ENCODE assay signal across 8 cellular contexts in genomic region chr3:50324351-50325144, GRCh38. TPM values are rescaled to one million over a fixed set of nuclear protein-coding genes. Genes with fewer than 3 reads are reported as not detected.
DNase-seq lines count a peak whose midpoint lies in the region; ATAC-seq, FAIRE-seq and TF ChIP-seq lines count a peak whose summit lies in the region.

No MANE protein-coding gene starts in this region.

- FAIRE-seq in HTR-8/SVneo (lab: Jason Lieb, UNC): peak; percentile 86

- H3K36me3 Mint-ChIP-seq in CD4-positive, alpha-beta memory T cell: peaks cover 0 to 25% of the 10 kb centered on the region in 2 donors
- no peaks in the 10 kb centered on the region for H3K36me3 Mint-ChIP-seq in activated naive CD4-positive, alpha-beta T cell treated with anti-CD3 and anti-CD28 coated beads, Interleukin-2, amount 50 U/mL, for 72 hours

- H3K9me3 ChIP-seq in CD4-positive, alpha-beta memory T cell (ENCODE audit: control insufficient read depth in 1 of 2, low read length in 2 of 2): no peaks in the 10 kb centered on the region
- no peaks in the 10 kb centered on the region for H3K9me3 ChIP-seq in SJSA1 (replicated peaks)

- H3K27ac ChIP-seq in CD4-positive, alpha-beta memory T cell (ENCODE audit: low read depth, low read length): no peak overlapping the region
- no peak overlapping the region for H3K27ac ChIP-seq in SJSA1

- peak in 1 of 2 donors; percentile 34 for ATAC-seq in activated naive CD4-positive, alpha-beta T cell treated with anti-CD3 and anti-CD28 coated beads, Interleukin-2, amount 50 U/mL, for 72 hours
- no peak for ATAC-seq in GM18505 (IDR thresholded peaks at IDR 0.05; ENCODE audit: unreplicated experiment)

- peaks cover 10% of the 10 kb centered on the region for H3K36me3 ChIP-seq in CD4-positive, alpha-beta memory T cell (ENCODE audit: insufficient read depth, low read length)
- peaks cover 36% of the 10 kb centered on the region for H3K36me3 ChIP-seq in SJSA1

- no peak for TF ChIP-seq POLR2A in GM18505 (IDR thresholded peaks at IDR 0.05; ENCODE audit: borderline replicate concordance, extremely low read depth, insufficient read depth, insufficient read length)

- no peaks in the 10 kb centered on the region for H3K27me3 Mint-ChIP-seq in CD4-positive, alpha-beta memory T cell

- intact Hi-C loops in CD4-positive, alpha-beta memory T cell (cut with micrococcal nuclease): loop anchor here (1.0 to 2.0 kb wide), 2 partner anchors 50 to 130 kb away; no protein-coding TSS in a partner anchor

- H3K4me1 ChIP-seq in CD4-positive, alpha-beta memory T cell (ENCODE audit: insufficient read depth, low read length): peaks cover 39% of the 10 kb centered on the region
- H3K4me1 ChIP-seq in SJSA1 (replicated peaks): peaks cover 32% of the 10 kb centered on the region

- no peak overlapping the region for H3K4me3 ChIP-seq in CD4-positive, alpha-beta memory T cell (ENCODE audit: low read length in 2 of 2)
- H3K4me3 ChIP-seq in SJSA1: no peak overlapping the region

- no peaks in the 10 kb centered on the region for H3K27me3 ChIP-seq in CD4-positive, alpha-beta memory T cell (ENCODE audit: insufficient read depth, low read length)
- H3K27me3 ChIP-seq in SJSA1 (replicated peaks): no peaks in the 10 kb centered on the region

- CTCF ChIA-PET in CD4-positive, alpha-beta memory T cell (lab: Charles Lee; ENCODE audit: partially characterized antibody): interaction anchor here (0.5 to 5.6 kb wide), 16 partner anchors 9 to 509 kb away, joined by 3 to 37 read pairs (median 5); partner anchors contain the start of genes CYB561D2, HYAL3, IFRD2 and NAA80

- POLR2A ChIA-PET in CD4-positive, alpha-beta memory T cell (lab: Charles Lee; ENCODE audit: partially characterized antibody): interaction anchor here (0.7 to 14.4 kb wide), 6 partner anchors 10 to 32 kb away, joined by 3 to 144 read pairs (median 8); partner anchors contain the start of genes HYAL3, IFRD2 and NAA80

- peaks cover 21 to 49% (median 35%) of the 10 kb centered on the region in 4 donors for H3K4me1 Mint-ChIP-seq in CD4-positive, alpha-beta memory T cell

- peak; percentile 39 to 65 (median 49) for DNase-seq in CD4-positive, alpha-beta memory T cell
- DNase-seq in HTR-8/SVneo (ENCODE audit: insufficient read length, low spot score) (no peak), SJSA1 (ENCODE audit: low read depth in 1 of 2, low spot score in 2 of 2) (peak; percentile 43 to 67), germinal center (ENCODE audit: low spot score) (peak; percentile 58), pons (ENCODE audit: low spot score) (peak; percentile 77), NK-92 (lab: John Stamatoyannopoulos, UW; ENCODE audit: unreplicated experiment) (no peak)
- DNase-seq in activated naive CD4-positive, alpha-beta T cell treated with anti-CD3 and anti-CD28 coated beads, Interleukin-2, amount 50 U/mL, for 72 hours (ENCODE audit: low spot score in 2 of 2): peak in 1 of 2 donors; percentile 77

- peaks cover 0 to 1% (median 0%) of the 10 kb centered on the region in 8 donors for H3K9me3 Mint-ChIP-seq in CD4-positive, alpha-beta memory T cell
- no peaks in the 10 kb centered on the region for H3K9me3 Mint-ChIP-seq in activated naive CD4-positive, alpha-beta T cell treated with anti-CD3 and anti-CD28 coated beads, Interleukin-2, amount 50 U/mL, for 72 hours

- H3K27ac Mint-ChIP-seq in CD4-positive, alpha-beta memory T cell: peak overlapping the region; percentile 53 to 93 (median 82)
- H3K27ac Mint-ChIP-seq in activated naive CD4-positive, alpha-beta T cell treated with anti-CD3 and anti-CD28 coated beads, Interleukin-2, amount 50 U/mL, for 72 hours: peak overlapping the region; percentile 49 to 93

- H3K4me3 Mint-ChIP-seq in CD4-positive, alpha-beta memory T cell: peak overlapping the region in 5 of 8 donors; percentile 17 to 67 (median 39)

RNA-seq across cellular contexts. Expression of gene HYAL2, which starts 2.0 kb away (rescaled TPM):
- 1 to 10 TPM; 3.7 to 4.0 TPM for total RNA-seq in CD4-positive, alpha-beta memory T cell
- 10 to 100 TPM; 10.3 to 12.3 TPM for polyA plus RNA-seq in CD4-positive, alpha-beta memory T cell
- 27.5 and 41.9 TPM in 2 replicates for total RNA-seq in SJSA1 (2014; rRNA removed; shearing (Covaris generic))
- 1 to 10 TPM; 4.2 to 6.1 TPM for total RNA-seq in activated naive CD4-positive, alpha-beta T cell treated with anti-CD3 and anti-CD28 coated beads, Interleukin-2, amount 50 U/mL, for 72 hours

RNA-seq across cellular contexts. Expression of gene TUSC2, which starts 3.5 kb away (rescaled TPM):
- 10 to 100 TPM; 25.3 to 30.0 TPM for total RNA-seq in CD4-positive, alpha-beta memory T cell
- polyA plus RNA-seq in CD4-positive, alpha-beta memory T cell: 10 to 100 TPM; 45.1 to 45.9 TPM
- 18.7 and 46.7 TPM in 2 replicates for total RNA-seq in SJSA1 (2014; rRNA removed; shearing (Covaris generic))
- total RNA-seq in activated naive CD4-positive, alpha-beta T cell treated with anti-CD3 and anti-CD28 coated beads, Interleukin-2, amount 50 U/mL, for 72 hours: 10 to 100 TPM; 10.7 to 20.1 TPM

RNA-seq across cellular contexts. Expression of gene RASSF1, which starts 16.1 kb away (rescaled TPM):
- total RNA-seq in CD4-positive, alpha-beta memory T cell: 10 to 100 TPM; 81.9 to 86.9 TPM
- polyA plus RNA-seq in CD4-positive, alpha-beta memory T cell: 10 to 100 TPM; 37.5 to 62.3 TPM
- total RNA-seq in SJSA1 (2014; rRNA removed; shearing (Covaris generic)): 17.4 and 21.1 TPM in 2 replicates
- 10 to 100 TPM; 68.3 to 83.1 TPM for total RNA-seq in activated naive CD4-positive, alpha-beta T cell treated with anti-CD3 and anti-CD28 coated beads, Interleukin-2, amount 50 U/mL, for 72 hours

RNA-seq across cellular contexts. Expression of gene ZMYND10, which starts 21.0 kb away (rescaled TPM):
- 1 to 10 TPM; 3.7 to 4.2 TPM for total RNA-seq in CD4-positive, alpha-beta memory T cell
- not detected for polyA plus RNA-seq in CD4-positive, alpha-beta memory T cell
- 0.97 TPM in 1 of 2 replicates, not detected in the other for total RNA-seq in SJSA1 (2014; rRNA removed; shearing (Covaris generic))
- total RNA-seq in activated naive CD4-positive, alpha-beta T cell treated with anti-CD3 and anti-CD28 coated beads, Interleukin-2, amount 50 U/mL, for 72 hours: 1 to 10 TPM; 1.9 to 4.1 TPM

RNA-seq across cellular contexts. Expression of gene HYAL1, which starts 21.2 kb away (rescaled TPM):
- under 1 TPM; 0.38 to 0.50 TPM for total RNA-seq in CD4-positive, alpha-beta memory T cell
- under 1 TPM; 0.09 to 0.20 TPM for polyA plus RNA-seq in CD4-positive, alpha-beta memory T cell
- 0.18 TPM in 1 of 2 replicates, not detected in the other for total RNA-seq in SJSA1 (2014; rRNA removed; shearing (Covaris generic))
- under 1 TPM in 1 of 2 donors, not detected in 1; 0.39 TPM for total RNA-seq in activated naive CD4-positive, alpha-beta T cell treated with anti-CD3 and anti-CD28 coated beads, Interleukin-2, amount 50 U/mL, for 72 hours

Comparison
In these comparisons a context has a peak if more than half of its experiments do, and no peak if none do; other contexts are left out.
1. DNase-seq: peak in CD4-positive, alpha-beta memory T cell (5 of 5), SJSA1 (2 of 2), germinal center (single experiment) and pons (single experiment); none in HTR-8/SVneo (single experiment) and NK-92 (single experiment).